1 cellular context compared by ENCODE assay signal in the genomic region with DNA sequence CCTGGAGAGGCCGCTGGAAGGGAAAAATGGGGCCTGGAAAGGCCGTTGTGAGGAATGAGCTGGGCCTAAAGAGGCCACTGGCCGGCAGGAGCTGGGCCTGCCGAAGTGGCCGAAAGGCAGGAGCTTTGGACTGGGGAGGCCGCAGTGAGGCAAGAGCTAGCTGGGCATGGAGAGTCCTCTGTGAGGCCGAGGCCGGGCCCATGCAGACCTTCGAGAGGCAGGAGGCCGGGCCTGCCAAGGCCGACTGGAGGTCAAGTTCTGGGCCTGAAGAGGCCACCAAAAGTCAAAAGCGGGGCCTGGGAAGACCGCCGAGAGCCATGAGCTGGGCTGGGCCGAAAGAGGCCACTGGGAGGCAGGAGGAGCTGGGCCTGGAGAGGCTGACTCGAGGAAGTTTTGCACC.
"Not testable (repeated sequence)": the region's sequence is repeated elsewhere in the genome, so short reads cannot be mapped to it uniquely, and the experiment has no call there.

No MANE protein-coding gene starts in this region.

- not testable (repeated sequence) for H3K36me3 Mint-ChIP-seq in activated naive CD4-positive, alpha-beta T cell treated with anti-CD3 and anti-CD28 coated beads, Interleukin-2, amount 50 U/mL, for 24 hours

- H3K4me3 Mint-ChIP-seq in activated naive CD4-positive, alpha-beta T cell treated with anti-CD3 and anti-CD28 coated beads, Interleukin-2, amount 50 U/mL, for 24 hours = not testable (repeated sequence)

- peak overlapping the region; percentile 59 for H3K27ac Mint-ChIP-seq in activated naive CD4-positive, alpha-beta T cell treated with anti-CD3 and anti-CD28 coated beads, Interleukin-2, amount 50 U/mL, for 24 hours

- H3K9me3 Mint-ChIP-seq in activated naive CD4-positive, alpha-beta T cell treated with anti-CD3 and anti-CD28 coated beads, Interleukin-2, amount 50 U/mL, for 24 hours = not testable (repeated sequence)

- H3K4me1 Mint-ChIP-seq in activated naive CD4-positive, alpha-beta T cell treated with anti-CD3 and anti-CD28 coated beads, Interleukin-2, amount 50 U/mL, for 24 hours = not testable (repeated sequence)

- not testable (repeated sequence) for H3K27me3 Mint-ChIP-seq in activated naive CD4-positive, alpha-beta T cell treated with anti-CD3 and anti-CD28 coated beads, Interleukin-2, amount 50 U/mL, for 24 hours
